7 cellular contexts compared by ENCODE assay signal in the genomic region with DNA sequence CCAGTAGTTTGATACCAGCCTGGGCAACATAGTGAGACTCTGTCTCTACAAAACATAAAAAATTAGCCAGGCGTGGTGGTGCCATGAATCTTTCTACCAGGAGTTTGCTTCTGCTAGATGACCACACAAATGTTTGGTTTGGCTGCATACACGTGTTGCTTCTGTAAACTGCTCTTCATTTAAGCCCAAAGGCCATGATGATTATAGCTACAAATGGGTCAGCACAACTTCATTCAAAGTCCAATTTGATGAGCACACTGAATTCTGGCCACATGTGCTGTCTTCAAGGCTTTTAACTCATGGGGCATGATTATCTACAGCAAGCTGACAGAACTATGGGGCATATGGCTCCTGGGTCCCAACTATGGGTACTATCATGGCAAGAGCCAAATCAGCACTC. TPM values are rescaled to one million over a fixed set of nuclear protein-coding genes. Genes with fewer than 3 reads are reported as not detected.
"Had no signal": no experiment of that assay in that cellular context is flagged by ENCODE, and none has a peak within 500 bp of the region (broad histone marks: within the 10 kb centered on the region; RNA-seq: fewer than 3 reads in every experiment).

No MANE protein-coding gene starts in this region.

- H3K27ac Mint-ChIP-seq: IgD-negative memory B cell had no signal

- DNase-seq: IMR-90, KBM-7 had no signal

- FAIRE-seq: HTR-8/SVneo, K562 had no signal

- H3K4me1 Mint-ChIP-seq: IgD-negative memory B cell had no signal

- H3K4me3 Mint-ChIP-seq: IgD-negative memory B cell had no signal

- H3K4me3 ChIP-seq: K562 had no signal

- H3K27ac ChIP-seq: HL-60 had no signal

- ATAC-seq: K562 had no signal

RNA-seq across cellular contexts. Expression of gene DCT, which starts 46.3 kb away (rescaled TPM):
- total RNA-seq: HT-29, IMR-90 had no signal
- polyA plus RNA-seq: IgD-negative memory B cell, IMR-90 had no signal
